Comparison of ENCODE assay signal across 8 cellular contexts in genomic region chrX:24242649-24243556, GRCh38.
DNase-seq lines count a peak whose midpoint lies in the region; ATAC-seq and TF ChIP-seq lines count a peak whose summit lies in the region.

No MANE protein-coding gene starts in this region.

- H3K36me3 ChIP-seq in HEK293 (ENCODE audit: control insufficient read depth in 2 of 2, insufficient read depth in 1 of 2, low read length in 2 of 2) (no peaks in the 10 kb centered on the region), aorta (ENCODE audit: control insufficient read depth in 1 of 2, insufficient read depth in 2 of 2, low read length in 1 of 2) (no peaks in the 10 kb centered on the region)

- no peaks in the 10 kb centered on the region for H3K27me3 ChIP-seq in aorta (ENCODE audit: control insufficient read depth in 1 of 2, insufficient read depth in 2 of 2, low read length in 1 of 2)

- H3K27ac ChIP-seq in HEK293 (ENCODE audit: extremely low read depth, low read depth, low read length) (no peak overlapping the region), aorta (ENCODE audit: low read depth in 1 of 2, low read length in 2 of 2) (no peak overlapping the region)

- intact Hi-C loops in head of caudate nucleus (cut with DNase I) (no loop called here), aorta (cut with DNase I) (loop anchor here (10.0 kb wide), 1 partner anchor 158 kb away; no protein-coding TSS in a partner anchor)

- peak; percentile 59 for DNase-seq in NCI-H69 (lab: John Stamatoyannopoulos, UW)
- peak in 25 of 42 donors; percentile 2 to 55 (median 19) for DNase-seq in head of caudate nucleus
- DNase-seq in aorta: peak in 1 of 2 donors; percentile 76
- DNase-seq in NCI-H1436 (lab: John Stamatoyannopoulos, UW): no peak
- no peak for DNase-seq in SHP77 (lab: John Stamatoyannopoulos, UW)
- no peak for DNase-seq in NCI-H1092 (lab: John Stamatoyannopoulos, UW)

- POLR2A ChIA-PET in HEK293 (lab: Yijun Ruan, JAX): interaction anchor here (0.5 to 2.3 kb wide), 4 partner anchors 161 to 189 kb away, joined by 3 to 9 read pairs (median 4); no protein-coding TSS in a partner anchor

- no peak for TF ChIP-seq CTCF in HEK293 (tag by site-specific recombination; IDR thresholded peaks at IDR 0.05)

- peak; percentile 97 for ATAC-seq in GM18502 (IDR thresholded peaks at IDR 0.05; ENCODE audit: poor library complexity, unreplicated experiment)
- ATAC-seq in aorta (ENCODE audit: low FRiP score): peak; percentile 76

- H3K4me1 ChIP-seq in HEK293 (ENCODE audit: control insufficient read depth, insufficient read depth, low read length) (peaks cover 12% of the 10 kb centered on the region), aorta (ENCODE audit: control insufficient read depth in 1 of 2, insufficient read depth in 2 of 2, low read length in 2 of 2) (no peaks in the 10 kb centered on the region)

- H3K4me3 ChIP-seq in HEK293 (ENCODE audit: low read depth, low read length): no peak overlapping the region
- no peak overlapping the region for H3K4me3 ChIP-seq in aorta (ENCODE audit: low read length in 2 of 2)

- CTCF ChIA-PET in HEK293 (lab: Yijun Ruan, JAX): interaction anchor here (0.5 to 5.0 kb wide), 25 partner anchors 9 to 481 kb away, joined by 3 to 28 read pairs (median 4); partner anchors contain the start of genes EIF2S3 and SAT1

- H3K9me3 ChIP-seq in HEK293 (ENCODE audit: control insufficient read depth, insufficient read depth, low read depth, low read length): no peaks in the 10 kb centered on the region
- no peaks in the 10 kb centered on the region for H3K9me3 ChIP-seq in aorta (ENCODE audit: control insufficient read depth, low read length)

- WGBS in aorta, 2 donors: 38 to 40% methylated on average over 13 of the region's 13 CpGs

TF ChIP-seq in HEK293, 187 proteins besides CTCF, POLR2A, EP300 and RAD21 (continues in another document):
- no peak for TF ChIP-seq ZFP69B (tag by site-specific recombination; IDR thresholded peaks at IDR 0.05)
- TF ChIP-seq ZFHX2 (tag by site-specific recombination; conservative IDR thresholded peaks at IDR 0.05): peak; percentile 45; the same call in 1 of the 2 replicates
- TF ChIP-seq ZBTB49 (tag by site-specific recombination; IDR thresholded peaks at IDR 0.05; ENCODE audit: low read depth): peak; percentile 66; the same call in 1 of the 2 replicates
- TF ChIP-seq ZSCAN18 (tag by site-specific recombination; IDR thresholded peaks at IDR 0.05): no peak
- TF ChIP-seq, protein P1, sequence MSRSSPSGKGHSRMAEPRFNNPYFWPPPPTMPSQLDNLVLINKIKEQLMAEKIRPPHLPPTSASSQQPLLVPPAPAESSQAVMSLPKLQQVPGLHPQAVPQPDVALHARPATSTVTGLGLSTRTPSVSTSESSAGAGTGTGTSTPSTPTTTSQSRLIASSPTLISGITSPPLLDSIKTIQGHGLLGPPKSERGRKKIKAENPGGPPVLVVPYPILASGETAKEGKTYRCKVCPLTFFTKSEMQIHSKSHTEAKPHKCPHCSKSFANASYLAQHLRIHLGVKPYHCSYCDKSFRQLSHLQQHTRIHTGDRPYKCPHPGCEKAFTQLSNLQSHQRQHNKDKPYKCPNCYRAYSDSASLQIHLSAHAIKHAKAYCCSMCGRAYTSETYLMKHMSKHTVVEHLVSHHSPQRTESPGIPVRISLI (tag by site-specific recombination; IDR thresholded peaks at IDR 0.05): no peak
- TF ChIP-seq ZNF544 (tag by site-specific recombination; IDR thresholded peaks at IDR 0.05): no peak
- TF ChIP-seq ZNF24 (tag by site-specific recombination; IDR thresholded peaks at IDR 0.05): no peak
- peak; percentile 85 for TF ChIP-seq GLIS1 (tag by site-specific recombination; IDR thresholded peaks at IDR 0.05)
- TF ChIP-seq ZBTB17 (tag by site-specific recombination; IDR thresholded peaks at IDR 0.05): peak; percentile 90
- TF ChIP-seq ZSCAN16 (tag by site-specific recombination; IDR thresholded peaks at IDR 0.05): no peak
- peak; percentile 71 for TF ChIP-seq ZNF341 (tag by site-specific recombination; IDR thresholded peaks at IDR 0.05; ENCODE audit: low read depth)
- TF ChIP-seq, protein P2, sequence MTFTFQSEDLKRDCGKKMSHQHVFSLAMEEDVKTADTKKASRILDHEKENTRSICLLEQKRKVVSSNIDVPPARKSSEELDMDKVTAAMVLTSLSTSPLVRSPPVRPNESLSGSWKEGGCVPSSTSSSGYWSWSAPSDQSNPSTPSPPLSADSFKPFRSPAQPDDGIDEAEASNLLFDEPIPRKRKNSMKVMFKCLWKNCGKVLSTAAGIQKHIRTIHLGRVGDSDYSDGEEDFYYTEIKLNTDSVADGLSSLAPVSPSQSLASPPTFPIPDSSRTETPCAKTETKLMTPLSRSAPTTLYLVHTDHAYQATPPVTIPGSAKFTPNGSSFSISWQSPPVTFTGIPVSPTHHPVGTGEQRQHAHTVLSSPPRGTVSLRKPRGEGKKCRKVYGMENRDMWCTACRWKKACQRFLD (tag by site-specific recombination; IDR thresholded peaks at IDR 0.05): no peak
- TF ChIP-seq ZNF692 (tag by site-specific recombination; IDR thresholded peaks at IDR 0.05): no peak
- TF ChIP-seq KLF7 (tag by site-specific recombination; IDR thresholded peaks at IDR 0.05; ENCODE audit: borderline replicate concordance): no peak
- TF ChIP-seq, protein P3, sequence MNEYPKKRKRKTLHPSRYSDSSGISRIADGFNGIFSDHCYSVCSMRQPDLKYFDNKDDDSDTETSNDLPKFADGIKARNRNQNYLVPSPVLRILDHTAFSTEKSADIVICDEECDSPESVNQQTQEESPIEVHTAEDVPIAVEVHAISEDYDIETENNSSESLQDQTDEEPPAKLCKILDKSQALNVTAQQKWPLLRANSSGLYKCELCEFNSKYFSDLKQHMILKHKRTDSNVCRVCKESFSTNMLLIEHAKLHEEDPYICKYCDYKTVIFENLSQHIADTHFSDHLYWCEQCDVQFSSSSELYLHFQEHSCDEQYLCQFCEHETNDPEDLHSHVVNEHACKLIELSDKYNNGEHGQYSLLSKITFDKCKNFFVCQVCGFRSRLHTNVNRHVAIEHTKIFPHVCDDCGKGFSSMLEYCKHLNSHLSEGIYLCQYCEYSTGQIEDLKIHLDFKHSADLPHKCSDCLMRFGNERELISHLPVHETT (tag by site-specific recombination; IDR thresholded peaks at IDR 0.05): no peak
- TF ChIP-seq ZBTB20 (tag by site-specific recombination; IDR thresholded peaks at IDR 0.05): peak; percentile 28; the same call in 1 of the 2 replicates
- TF ChIP-seq ZIC2 (tag by site-specific recombination; IDR thresholded peaks at IDR 0.05): peak; percentile 72
- no peak for TF ChIP-seq BCL6B (tag by site-specific recombination; IDR thresholded peaks at IDR 0.05)
- TF ChIP-seq OSR2 (tag by site-specific recombination; IDR thresholded peaks at IDR 0.05): peak; percentile 94

Comparison
In these comparisons a context has a peak if more than half of its experiments do, and no peak if none do; other contexts are left out.
1. DNase-seq: peak in NCI-H69 (single experiment) and head of caudate nucleus (25 of 42); none in NCI-H1436 (single experiment), SHP77 (0 of 2) and NCI-H1092 (single experiment).